ENCODE assay signal across 12 cellular contexts in the genomic region with DNA sequence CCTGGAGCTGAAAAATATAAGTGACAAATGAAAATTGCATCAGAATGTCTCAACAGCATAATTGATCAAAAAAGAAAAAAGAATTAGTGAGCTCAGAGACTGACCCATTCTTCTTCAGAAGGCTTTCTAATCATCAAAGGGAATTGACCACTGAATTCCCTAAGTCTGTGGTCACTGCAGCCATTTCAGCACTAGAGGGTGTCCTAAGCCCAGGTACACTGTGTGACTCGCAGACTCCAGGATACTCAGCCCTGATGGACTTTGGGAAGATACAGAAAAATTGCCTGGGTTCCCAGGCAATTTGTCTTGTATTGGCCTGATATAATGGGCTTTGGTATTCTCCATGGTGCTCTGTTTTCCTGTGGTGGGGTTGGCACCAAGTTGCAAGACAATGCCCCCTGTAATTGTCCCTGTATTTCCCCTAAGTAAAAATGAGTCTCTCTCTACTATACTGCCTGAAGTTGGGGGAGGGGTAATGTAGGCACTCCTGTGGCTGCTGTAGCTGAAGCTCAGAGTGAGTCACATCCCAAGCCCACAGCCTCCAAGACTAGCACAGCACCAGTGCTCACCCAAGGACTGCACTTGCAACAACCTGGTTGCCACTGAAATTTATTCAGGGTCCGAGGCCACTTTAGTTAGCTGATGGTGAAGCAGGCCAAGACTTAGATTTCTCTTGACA.
DNase-seq lines count a peak whose midpoint lies in the region; ATAC-seq and TF ChIP-seq lines count a peak whose summit lies in the region.
"Had no signal": no experiment of that assay in that cellular context is flagged by ENCODE, and none has a peak within 500 bp of the region (broad histone marks: within the 10 kb centered on the region; RNA-seq: fewer than 3 reads in every experiment).

No MANE protein-coding gene starts in this region.

- H3K4me3 Mint-ChIP-seq in type B pancreatic cell (no peak overlapping the region), HFFc6 (no peak overlapping the region)
- H3K4me3 Mint-ChIP-seq: CD14-positive monocyte had no signal

- H3K9me2 ChIP-seq in PC-9 (ENCODE audit: insufficient read depth), result no peaks in the 10 kb centered on the region

- H3K4me1 Mint-ChIP-seq in type B pancreatic cell (ENCODE audit: unreplicated experiment), result no peaks in the 10 kb centered on the region
- H3K4me1 Mint-ChIP-seq in HFFc6 (ENCODE audit: low read depth), result no peaks in the 10 kb centered on the region
- H3K4me1 Mint-ChIP-seq: CD14-positive monocyte had no signal

- H3K27ac ChIP-seq in PC-9, result no peak overlapping the region
- H3K27ac ChIP-seq: SK-N-MC, thyroid gland had no signal

- H4K20me1 ChIP-seq in PC-9 (ENCODE audit: insufficient read depth), result no peaks in the 10 kb centered on the region

- H3K27ac Mint-ChIP-seq in type B pancreatic cell (no peak overlapping the region), HFFc6 (no peak overlapping the region)
- H3K27ac Mint-ChIP-seq: CD14-positive monocyte had no signal

- no peak overlapping the region for H3K4me2 ChIP-seq in PC-9

- intact Hi-C loops in PC-9 (cut with micrococcal nuclease; ENCODE audit: unreplicated experiment), result loop anchor here (1.0 to 2.0 kb wide), 3 partner anchors 257 to 577 kb away; a partner anchor contains a TSS

- BruUV-seq in PC-9 (replicated peaks; lab: Mats Ljungman, UMichigan), result no TSS peak

- H3K27me3 ChIP-seq in PC-9 (ENCODE audit: insufficient read depth, low read depth), result no peaks in the 10 kb centered on the region
- H3K27me3 ChIP-seq: thyroid gland had no signal

- POLR2A ChIA-PET in PC-9 (lab: Charles Lee; ENCODE audit: unreplicated experiment), result no interaction called here

- no peaks in the 10 kb centered on the region for H3K36me3 Mint-ChIP-seq in type B pancreatic cell
- H3K36me3 Mint-ChIP-seq in HFFc6 (ENCODE audit: low read depth), result no peaks in the 10 kb centered on the region
- H3K36me3 Mint-ChIP-seq: CD14-positive monocyte had no signal

- no peaks in the 10 kb centered on the region for H3K36me3 ChIP-seq in PC-9 (ENCODE audit: low read depth)
- H3K36me3 ChIP-seq: thyroid gland had no signal

- H3K27me3 Mint-ChIP-seq in type B pancreatic cell, result peaks cover 12% of the 10 kb centered on the region
- H3K27me3 Mint-ChIP-seq in HFFc6 (ENCODE audit: insufficient read depth), result no peaks in the 10 kb centered on the region

- no peak overlapping the region for H2AFZ ChIP-seq in PC-9

- no peaks in the 10 kb centered on the region for H3F3A ChIP-seq in PC-9 (ENCODE audit: insufficient read depth, low read depth)

- no peaks in the 10 kb centered on the region; the same call in 1 of the 2 replicates for H3K9me3 ChIP-seq in PC-9 (ENCODE audit: insufficient read depth, low read depth)
- H3K9me3 ChIP-seq: thyroid gland had no signal

- TF ChIP-seq CTCF in PC-9 (conservative IDR thresholded peaks at IDR 0.05) (peak; percentile 80), fibroblast of the aortic adventitia (IDR thresholded peaks at IDR 0.05; ENCODE audit: insufficient read depth, low read length) (peak; percentile 73), type B pancreatic cell (conservative IDR thresholded peaks at IDR 0.05) (peak; percentile 71), HFFc6 (IDR thresholded peaks at IDR 0.05) (no peak; the same call in 1 of the 2 replicates)

- DNase-seq in NCI-H510A treated with DMSO at 0.1 percent for 48 hours (lab: John Stamatoyannopoulos, UW) (peak; percentile 26), NCI-H510A (lab: John Stamatoyannopoulos, UW) (no peak), PC-9 (peak; percentile 40 to 58), fibroblast of the aortic adventitia (ENCODE audit: low read depth) (peak; percentile 73), type B pancreatic cell (ENCODE audit: extremely low spot score, unreplicated experiment) (no peak), HFFc6 (no peak)

- no peaks in the 10 kb centered on the region for H3K4me1 ChIP-seq in PC-9 (replicated peaks; ENCODE audit: insufficient read depth)
- H3K4me1 ChIP-seq: thyroid gland had no signal

- ATAC-seq in activated CD4-positive, CD25-positive, alpha-beta regulatory T cell treated with anti-CD3 and anti-CD28 coated beads, Interleukin-2, amount 50 U/mL, for 24 hours, result no peak
- ATAC-seq in HG03039 (IDR thresholded peaks at IDR 0.05; ENCODE audit: unreplicated experiment), result no peak
- ATAC-seq: sciatic nerve had no signal

- CTCF ChIA-PET in PC-9 (lab: Charles Lee), result interaction anchor here (0.7 kb wide), 1 partner anchor 28 kb away, joined by 3 read pairs; no protein-coding TSS in a partner anchor

- H3K4me3 ChIP-seq in PC-9 (no peak overlapping the region), fibroblast of the aortic adventitia (ENCODE audit: low read depth, low read length) (no peak overlapping the region)
- H3K4me3 ChIP-seq: SK-N-MC, thyroid gland had no signal

- no peaks in the 10 kb centered on the region for H3K79me2 ChIP-seq in PC-9 (ENCODE audit: low read depth)

- H3K9me3 Mint-ChIP-seq in type B pancreatic cell (no peaks in the 10 kb centered on the region), HFFc6 (peaks cover 41% of the 10 kb centered on the region)

Comparison
In these comparisons a context has a peak if more than half of its experiments do, and no peak if none do; other contexts are left out.
1. DNase-seq: peak in NCI-H510A treated with DMSO at 0.1 percent for 48 hours (single experiment), PC-9 (2 of 2) and fibroblast of the aortic adventitia (single experiment); none in NCI-H510A (single experiment), type B pancreatic cell (single experiment) and HFFc6 (single experiment).